Comparison of ENCODE assay signal across 20 cellular contexts in genomic region chr17:60767744-60768308, GRCh38.
DNase-seq lines count a peak whose midpoint lies in the region; ATAC-seq, FAIRE-seq and TF ChIP-seq lines count a peak whose summit lies in the region.
"Had no signal": no experiment of that assay in that cellular context is flagged by ENCODE, and none has a peak within 500 bp of the region (broad histone marks: within the 10 kb centered on the region; RNA-seq: fewer than 3 reads in every experiment).

No MANE protein-coding gene starts in this region.

- H3K27me3 Mint-ChIP-seq in central memory CD8-positive, alpha-beta T cell: no peaks in the 10 kb centered on the region
- H3K27me3 Mint-ChIP-seq in activated T-helper 1 cell treated with anti-CD3 and anti-CD28 coated beads, Interleukin-12 subunit alpha, Interleukin-12 subunit beta, Interleukin-2, Interleukin-4 antibody, amounts not matched to agents 30 ng/mL and 10 ng/mL and 1 ng/mL, durations not matched to agents 14 hours and 24 hours and 36 hours (ENCODE audit: insufficient read depth): no peaks in the 10 kb centered on the region
- no peaks in the 10 kb centered on the region for H3K27me3 Mint-ChIP-seq in stimulated activated naive B cell treated with anti-CD40 and anti-IgM and Interleukin-4, amounts not matched to agents 10 μg/mL and 1 μg/mL and 100 μg/mL, for 72 hours
- H3K27me3 Mint-ChIP-seq: B cell; CD4-positive, CD25-positive, alpha-beta regulatory T cell had no signal

- no peaks in the 10 kb centered on the region; a peak in 1 of 3 replicates for H3K36me3 ChIP-seq in HEK293 (ENCODE audit: control insufficient read depth in 2 of 2, insufficient read depth in 1 of 2, low read length in 2 of 2)
- H3K36me3 ChIP-seq: BLaER1 had no signal

- DNase-seq in HTR-8/SVneo (ENCODE audit: insufficient read length, low spot score) (no peak), NCI-H1092 treated with DMSO at 0.1 percent for 48 hours (lab: John Stamatoyannopoulos, UW) (no peak)
- DNase-seq in central memory CD8-positive, alpha-beta T cell (ENCODE audit: low spot score in 2 of 2): no peak
- DNase-seq in activated T-helper 1 cell treated with anti-CD3 and anti-CD28 coated beads, Interleukin-12 subunit alpha, Interleukin-12 subunit beta, Interleukin-2, Interleukin-4 antibody, amounts not matched to agents 30 ng/mL and 10 ng/mL and 1 ng/mL, durations not matched to agents 14 hours and 24 hours and 36 hours (ENCODE audit: low spot score): no peak
- no peak for DNase-seq in stimulated activated naive B cell treated with anti-CD40 and anti-IgM and Interleukin-4, amounts not matched to agents 10 μg/mL and 1 μg/mL and 100 μg/mL, for 72 hours
- DNase-seq: Caco-2; CD4-positive, CD25-positive, alpha-beta regulatory T cell; CD8-positive, alpha-beta T cell; DMS153; DND-41; H9; HFFc6 had no signal

- no peak overlapping the region for H3K4me3 Mint-ChIP-seq in central memory CD8-positive, alpha-beta T cell
- no peak overlapping the region for H3K4me3 Mint-ChIP-seq in activated T-helper 1 cell treated with anti-CD3 and anti-CD28 coated beads, Interleukin-12 subunit alpha, Interleukin-12 subunit beta, Interleukin-2, Interleukin-4 antibody, amounts not matched to agents 30 ng/mL and 10 ng/mL and 1 ng/mL, durations not matched to agents 14 hours and 24 hours and 36 hours
- no peak overlapping the region for H3K4me3 Mint-ChIP-seq in stimulated activated naive B cell treated with anti-CD40 and anti-IgM and Interleukin-4, amounts not matched to agents 10 μg/mL and 1 μg/mL and 100 μg/mL, for 72 hours
- H3K4me3 Mint-ChIP-seq: B cell; CD8-positive, alpha-beta T cell; GM23338; H9; HFFc6 had no signal

- H3K4me1 Mint-ChIP-seq in central memory CD8-positive, alpha-beta T cell: peaks cover 47% of the 10 kb centered on the region
- H3K4me1 Mint-ChIP-seq in activated T-helper 1 cell treated with anti-CD3 and anti-CD28 coated beads, Interleukin-12 subunit alpha, Interleukin-12 subunit beta, Interleukin-2, Interleukin-4 antibody, amounts not matched to agents 30 ng/mL and 10 ng/mL and 1 ng/mL, durations not matched to agents 14 hours and 24 hours and 36 hours (ENCODE audit: low read depth): no peaks in the 10 kb centered on the region
- peaks cover 15 to 16% of the 10 kb centered on the region in 2 donors for H3K4me1 Mint-ChIP-seq in stimulated activated naive B cell treated with anti-CD40 and anti-IgM and Interleukin-4, amounts not matched to agents 10 μg/mL and 1 μg/mL and 100 μg/mL, for 72 hours
- H3K4me1 Mint-ChIP-seq: GM23338 had no signal

- CTCF ChIA-PET in HEK293 (lab: Yijun Ruan, JAX): no interaction called here

- no peaks in the 10 kb centered on the region for H3K4me1 ChIP-seq in HEK293 (ENCODE audit: control insufficient read depth, insufficient read depth, low read length)

- no peaks in the 10 kb centered on the region for H3K9me3 Mint-ChIP-seq in central memory CD8-positive, alpha-beta T cell
- H3K9me3 Mint-ChIP-seq in activated T-helper 1 cell treated with anti-CD3 and anti-CD28 coated beads, Interleukin-12 subunit alpha, Interleukin-12 subunit beta, Interleukin-2, Interleukin-4 antibody, amounts not matched to agents 30 ng/mL and 10 ng/mL and 1 ng/mL, durations not matched to agents 14 hours and 24 hours and 36 hours: no peaks in the 10 kb centered on the region
- peaks cover 2 to 4% of the 10 kb centered on the region in 2 donors for H3K9me3 Mint-ChIP-seq in stimulated activated naive B cell treated with anti-CD40 and anti-IgM and Interleukin-4, amounts not matched to agents 10 μg/mL and 1 μg/mL and 100 μg/mL, for 72 hours
- H3K9me3 Mint-ChIP-seq: CD8-positive, alpha-beta T cell; HFFc6 had no signal

- TF ChIP-seq CTCF in HEK293 (tag by site-specific recombination; IDR thresholded peaks at IDR 0.05): no peak

- intact Hi-C loops in activated T-helper 1 cell treated with anti-CD3 and anti-CD28 coated beads, Interleukin-12 subunit alpha, Interleukin-12 subunit beta, Interleukin-2, Interleukin-4 antibody, amounts not matched to agents 30 ng/mL and 10 ng/mL and 1 ng/mL, durations not matched to agents 14 hours and 24 hours and 36 hours (cut with micrococcal nuclease): no loop called here

- POLR2A ChIA-PET in HEK293 (lab: Yijun Ruan, JAX): no interaction called here

- no peak for ATAC-seq in central memory CD8-positive, alpha-beta T cell (replicated peaks; ENCODE audit: extremely low read depth, poor library complexity, severe bottlenecking)
- no peak for ATAC-seq in stimulated activated naive B cell treated with anti-CD40 and anti-IgM and Interleukin-4, amounts not matched to agents 10 μg/mL and 1 μg/mL and 100 μg/mL, for 72 hours (replicated peaks)
- ATAC-seq: CD8-positive, alpha-beta T cell; GM23338; HCT116 had no signal

- H3K9me3 ChIP-seq in HEK293 (ENCODE audit: control insufficient read depth, insufficient read depth, low read depth, low read length): no peaks in the 10 kb centered on the region
- H3K9me3 ChIP-seq: BLaER1, Caco-2 had no signal

- FAIRE-seq in HTR-8/SVneo (lab: Jason Lieb, UNC): peak; percentile 16
- FAIRE-seq: G401.6, GM19239 had no signal

- H3K27ac Mint-ChIP-seq in central memory CD8-positive, alpha-beta T cell (ENCODE audit: low read depth): peak overlapping the region; percentile 9
- no peak overlapping the region for H3K27ac Mint-ChIP-seq in activated T-helper 1 cell treated with anti-CD3 and anti-CD28 coated beads, Interleukin-12 subunit alpha, Interleukin-12 subunit beta, Interleukin-2, Interleukin-4 antibody, amounts not matched to agents 30 ng/mL and 10 ng/mL and 1 ng/mL, durations not matched to agents 14 hours and 24 hours and 36 hours
- no peak overlapping the region for H3K27ac Mint-ChIP-seq in stimulated activated naive B cell treated with anti-CD40 and anti-IgM and Interleukin-4, amounts not matched to agents 10 μg/mL and 1 μg/mL and 100 μg/mL, for 72 hours
- H3K27ac Mint-ChIP-seq: B cell; CD8-positive, alpha-beta T cell; GM23338; H9; HFFc6 had no signal

- H3K27ac ChIP-seq in HEK293 (ENCODE audit: extremely low read depth, low read depth, low read length): no peak overlapping the region
- H3K27ac ChIP-seq: BLaER1, C4-2B had no signal

- no peaks in the 10 kb centered on the region for H3K36me3 Mint-ChIP-seq in central memory CD8-positive, alpha-beta T cell (ENCODE audit: insufficient read depth)
- no peaks in the 10 kb centered on the region for H3K36me3 Mint-ChIP-seq in activated T-helper 1 cell treated with anti-CD3 and anti-CD28 coated beads, Interleukin-12 subunit alpha, Interleukin-12 subunit beta, Interleukin-2, Interleukin-4 antibody, amounts not matched to agents 30 ng/mL and 10 ng/mL and 1 ng/mL, durations not matched to agents 14 hours and 24 hours and 36 hours (ENCODE audit: low read depth)
- peaks cover 19 to 24% of the 10 kb centered on the region in 2 donors for H3K36me3 Mint-ChIP-seq in stimulated activated naive B cell treated with anti-CD40 and anti-IgM and Interleukin-4, amounts not matched to agents 10 μg/mL and 1 μg/mL and 100 μg/mL, for 72 hours

- H3K4me3 ChIP-seq in HEK293 (ENCODE audit: low read depth, low read length): no peak overlapping the region
- H3K4me3 ChIP-seq: BLaER1, GM23338 had no signal

TF ChIP-seq in HEK293, 187 proteins besides CTCF, POLR2A, EP300 and RAD21:
- TF ChIP-seq ZNF121 (tag by site-specific recombination; IDR thresholded peaks at IDR 0.05) (peak; percentile 58; the same call in 1 of the 2 replicates), ZNF169 (tag by site-specific recombination; IDR thresholded peaks at IDR 0.05) (no peak)
TF ChIP-seq in HEK293: peak in this region for 1.
